ENCODE assay signal across 8 cellular contexts in the genomic region with DNA sequence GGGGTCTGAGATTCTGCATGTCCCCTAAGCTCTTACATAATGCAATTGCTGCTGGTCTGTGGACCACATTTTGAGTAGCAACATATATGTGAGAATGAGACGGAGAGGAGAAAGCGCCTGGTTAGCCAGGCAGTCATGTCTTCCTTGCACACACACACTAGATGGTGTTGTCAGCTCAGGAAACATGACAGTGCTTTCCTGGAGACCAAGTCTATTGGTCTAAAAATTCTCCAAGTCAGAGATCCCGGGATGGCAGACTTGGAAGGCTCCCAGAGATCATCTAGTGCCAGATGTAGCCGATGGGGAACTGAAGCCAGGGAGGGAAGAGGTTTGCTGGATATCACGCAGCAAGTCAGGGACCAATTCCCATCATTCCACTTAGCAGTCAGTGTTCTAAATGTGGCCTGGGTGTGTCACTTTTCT. TPM values are rescaled to one million over a fixed set of nuclear protein-coding genes. Genes with fewer than 3 reads are reported as not detected.
DNase-seq lines count a peak whose midpoint lies in the region; ATAC-seq and TF ChIP-seq lines count a peak whose summit lies in the region.

No MANE protein-coding gene starts in this region.

- H3K4me3 ChIP-seq in NT2/D1 (ENCODE audit: insufficient read length, low read depth): no peak overlapping the region

- H3K27me3 Mint-ChIP-seq in nephron (ENCODE audit: low read depth): peaks cover 10% of the 10 kb centered on the region
- peaks cover 6 to 31% (median 10%) of the 10 kb centered on the region in 5 donors for H3K27me3 Mint-ChIP-seq in naive thymus-derived CD8-positive, alpha-beta T cell

- peak; percentile 84 for DNase-seq in Daoy (ENCODE audit: low read depth)
- peak; percentile 18 for DNase-seq in NT2/D1 (ENCODE audit: low read depth, low spot score)
- DNase-seq in erythroblast (lab: John Stamatoyannopoulos, UW): peak; percentile 50 to 69
- DNase-seq in naive thymus-derived CD8-positive, alpha-beta T cell: no peak
- DNase-seq in GM10266 (ENCODE audit: extremely low spot score): no peak
- no peak for DNase-seq in activated naive CD4-positive, alpha-beta T cell treated with Interleukin-2 at 50 U/mL for 16 hours

- peaks cover 3% of the 10 kb centered on the region; the same call in 1 of the 2 replicates for H3K9me3 ChIP-seq in NT2/D1 (ENCODE audit: insufficient read depth, low read length)

- peak; percentile 42 to 58 (median 55) for TF ChIP-seq CTCF in nephron (IDR thresholded peaks at IDR 0.05; ENCODE audit: unreplicated experiment in 3 of 3)
- no peak for TF ChIP-seq CTCF in GM10266 (IDR thresholded peaks at IDR 0.05; ENCODE audit: control insufficient read depth, insufficient read depth, low read depth, missing control alignments)

- no peaks in the 10 kb centered on the region for H3K9me3 Mint-ChIP-seq in nephron
- H3K9me3 Mint-ChIP-seq in naive thymus-derived CD8-positive, alpha-beta T cell: peaks cover 0 to 16% (median 7%) of the 10 kb centered on the region in 9 donors

- H3K36me3 ChIP-seq in NT2/D1 (ENCODE audit: insufficient read depth, insufficient read length, low read length): no peaks in the 10 kb centered on the region

- peak overlapping the region in 2 of 3 experiments; percentile 79 to 82 for H3K27ac Mint-ChIP-seq in nephron
- no peak overlapping the region for H3K27ac Mint-ChIP-seq in naive thymus-derived CD8-positive, alpha-beta T cell

- H3K4me1 Mint-ChIP-seq in nephron: peaks cover 53% of the 10 kb centered on the region
- H3K4me1 Mint-ChIP-seq in naive thymus-derived CD8-positive, alpha-beta T cell: peaks cover 0 to 1% (median 0%) of the 10 kb centered on the region in 4 donors

- no peak for TF ChIP-seq POLR2A in erythroblast (IDR thresholded peaks at IDR 0.05; ENCODE audit: low read length)

- H3K9ac ChIP-seq in NT2/D1 (ENCODE audit: insufficient read length, low read depth): no peak overlapping the region

- H3K4me3 Mint-ChIP-seq in nephron: peak overlapping the region in 1 of 3 experiments; percentile 55
- H3K4me3 Mint-ChIP-seq in naive thymus-derived CD8-positive, alpha-beta T cell: no peak overlapping the region

- peaks cover 3% of the 10 kb centered on the region for H3K4me1 ChIP-seq in NT2/D1 (ENCODE audit: insufficient read depth, insufficient read length)

- POLR2A ChIA-PET in naive thymus-derived CD8-positive, alpha-beta T cell (lab: Charles Lee): no interaction called here

- no peaks in the 10 kb centered on the region for H3K27me3 ChIP-seq in NT2/D1 (ENCODE audit: insufficient read depth, insufficient read length)

- no peaks in the 10 kb centered on the region for H3K36me3 Mint-ChIP-seq in nephron (ENCODE audit: low read depth)
- peaks cover 0 to 8% (median 2%) of the 10 kb centered on the region in 3 donors for H3K36me3 Mint-ChIP-seq in naive thymus-derived CD8-positive, alpha-beta T cell

- ATAC-seq in naive thymus-derived CD8-positive, alpha-beta T cell: no peak
- no peak for ATAC-seq in HG03039 (IDR thresholded peaks at IDR 0.05; ENCODE audit: unreplicated experiment)

RNA-seq across cellular contexts. Expression of gene GALNT12, which starts 53.4 kb away (rescaled TPM):
- total RNA-seq in Daoy (2014; rRNA removed; shearing (Covaris generic)): 5.3 TPM in 2 replicates
- 1 to 10 TPM; 8.7 to 9.3 TPM for total RNA-seq in naive thymus-derived CD8-positive, alpha-beta T cell
- 1 to 10 TPM; 4.6 to 8.4 (median 8.1) TPM for polyA plus RNA-seq in naive thymus-derived CD8-positive, alpha-beta T cell

Comparison
In these comparisons a context has a peak if more than half of its experiments do, and no peak if none do; other contexts are left out.
1. DNase-seq: peak in Daoy (single experiment), NT2/D1 (single experiment) and erythroblast (2 of 2); none in naive thymus-derived CD8-positive, alpha-beta T cell (0 of 10), GM10266 (single experiment) and activated naive CD4-positive, alpha-beta T cell treated with Interleukin-2 at 50 U/mL for 16 hours (single experiment).
2. H3K27ac Mint-ChIP-seq: peak in nephron (2 of 3); none in naive thymus-derived CD8-positive, alpha-beta T cell (0 of 10).